14 cellular contexts compared by ENCODE assay signal in genomic region chr10:53006663-53007610, GRCh38.
"Had no signal": no experiment of that assay in that cellular context is flagged by ENCODE, and none has a peak within 500 bp of the region (broad histone marks: within the 10 kb centered on the region; RNA-seq: fewer than 3 reads in every experiment).

No MANE protein-coding gene starts in this region.

- H3K36me3 ChIP-seq: esophagus squamous epithelium had no signal

- H3K9me3 Mint-ChIP-seq: activated naive CD4-positive, alpha-beta T cell treated with anti-CD3 and anti-CD28 coated beads for 36 hours; T-helper 1 cell treated with Interleukin-12 subunit alpha and Interleukin-12 subunit beta and Interleukin-4 antibody, amounts not matched to agents 30 μg/mL and 1 μg/mL, for 36 hours had no signal

- H3K36me3 Mint-ChIP-seq: natural killer cell; stimulated activated naive B cell treated with anti-CD40 and anti-IgM and Interleukin-4, amounts not matched to agents 10 μg/mL and 1 μg/mL and 100 μg/mL, for 72 hours had no signal

- H3K4me1 Mint-ChIP-seq: activated CD4-positive, alpha-beta T cell treated with anti-CD3 and anti-CD28 coated beads, Interleukin-2, amount 10 ng/mL, durations not matched to agents 24 days and 14 days; immature natural killer cell; natural killer cell; stimulated activated naive B cell treated with anti-CD40 and anti-IgM and Interleukin-4, amounts not matched to agents 10 μg/mL and 1 μg/mL and 100 μg/mL, for 72 hours had no signal

- H3K27me3 ChIP-seq: dorsolateral prefrontal cortex, esophagus squamous epithelium had no signal

- H3K4me3 Mint-ChIP-seq: activated CD4-positive, alpha-beta T cell treated with anti-CD3 and anti-CD28 coated beads, Interleukin-2, amount 10 ng/mL, durations not matched to agents 24 days and 14 days; activated naive CD4-positive, alpha-beta T cell treated with anti-CD3 and anti-CD28 coated beads for 36 hours; immature natural killer cell; natural killer cell; stimulated activated naive B cell treated with anti-CD40 and anti-IgM and Interleukin-4, amounts not matched to agents 10 μg/mL and 1 μg/mL and 100 μg/mL, for 72 hours; T-helper 1 cell treated with Interleukin-12 subunit alpha and Interleukin-12 subunit beta and Interleukin-4 antibody, amounts not matched to agents 30 μg/mL and 1 μg/mL, for 36 hours; WTC11 had no signal

- H3K4me3 ChIP-seq: dorsolateral prefrontal cortex, esophagus squamous epithelium had no signal

- H3K27ac ChIP-seq: esophagus squamous epithelium had no signal

- H3K9me3 ChIP-seq: esophagus squamous epithelium had no signal

- H3K27me3 Mint-ChIP-seq: activated CD4-positive, alpha-beta T cell treated with anti-CD3 and anti-CD28 coated beads, Interleukin-2, amount 10 ng/mL, durations not matched to agents 24 days and 14 days; stimulated activated naive B cell treated with anti-CD40 and anti-IgM and Interleukin-4, amounts not matched to agents 10 μg/mL and 1 μg/mL and 100 μg/mL, for 72 hours had no signal

- H3K4me1 ChIP-seq: esophagus squamous epithelium had no signal

- ATAC-seq: natural killer cell, WTC11 had no signal

- DNase-seq: activated CD4-positive, alpha-beta T cell treated with anti-CD3 and anti-CD28 coated beads, Interleukin-2, amount 10 ng/mL, durations not matched to agents 24 days and 14 days; activated CD8-positive, alpha-beta memory T cell treated with anti-CD3 and anti-CD28 coated beads for 24 hours; activated naive CD4-positive, alpha-beta T cell treated with anti-CD3 and anti-CD28 coated beads for 36 hours; dorsolateral prefrontal cortex; esophagus squamous epithelium; foreskin fibroblast; glutamatergic neuron; immature natural killer cell; mammary epithelial cell; natural killer cell; stimulated activated naive B cell treated with anti-CD40 and anti-IgM and Interleukin-4, amounts not matched to agents 10 μg/mL and 1 μg/mL and 100 μg/mL, for 72 hours; substantia nigra had no signal

- H3K27ac Mint-ChIP-seq: activated CD4-positive, alpha-beta T cell treated with anti-CD3 and anti-CD28 coated beads, Interleukin-2, amount 10 ng/mL, durations not matched to agents 24 days and 14 days; activated naive CD4-positive, alpha-beta T cell treated with anti-CD3 and anti-CD28 coated beads for 36 hours; immature natural killer cell; natural killer cell; stimulated activated naive B cell treated with anti-CD40 and anti-IgM and Interleukin-4, amounts not matched to agents 10 μg/mL and 1 μg/mL and 100 μg/mL, for 72 hours; T-helper 1 cell treated with Interleukin-12 subunit alpha and Interleukin-12 subunit beta and Interleukin-4 antibody, amounts not matched to agents 30 μg/mL and 1 μg/mL, for 36 hours; WTC11 had no signal
